1 cellular context compared by ENCODE assay signal in genomic region chr2:197499594-197500502, GRCh38.
TF ChIP-seq lines count a peak whose summit lies in the region.

Gene HSPD1, minus strand, starts transcription at chr2:197499840. Its CDS starts 992 bp downstream, at chr2:197498848.
Gene HSPE1, plus strand, starts transcription at chr2:197500379. Its CDS starts 58 bp downstream, at chr2:197500437.

TF ChIP-seq in K562, 482 proteins besides CTCF, POLR2A, EP300 and RAD21 (continued from another document and continues in another):
- TF ChIP-seq ATF1 (CRISPR knock-in tag; IDR thresholded peaks at IDR 0.05): no peak
- TF ChIP-seq ATF1 (tag; IDR thresholded peaks at IDR 0.05): peak; percentile 98
- TF ChIP-seq ARID1B (IDR thresholded peaks at IDR 0.05): no peak
- peak; percentile 95 for TF ChIP-seq ZBTB1 (CRISPR knock-in tag; IDR thresholded peaks at IDR 0.05; ENCODE audit: borderline replicate concordance, low read depth)
- TF ChIP-seq ZC3H8 (IDR thresholded peaks at IDR 0.05): no peak
- peak; percentile 85 for TF ChIP-seq TFAP4 (CRISPR knock-in tag; IDR thresholded peaks at IDR 0.05; ENCODE audit: borderline replicate concordance)
- peak; percentile 42; the same call in 1 of the 2 replicates for TF ChIP-seq CHAMP1 (IDR thresholded peaks at IDR 0.05)
- no peak for TF ChIP-seq ZFPM2 (CRISPR knock-in tag; IDR thresholded peaks at IDR 0.05)
- TF ChIP-seq ETV1 (tag; conservative IDR thresholded peaks at IDR 0.05; ENCODE audit: low read depth): peak; percentile 88
- no peak for TF ChIP-seq PREB (CRISPR knock-in tag; IDR thresholded peaks at IDR 0.05)
- TF ChIP-seq ZNF449 (CRISPR knock-in tag; IDR thresholded peaks at IDR 0.05): no peak
- TF ChIP-seq NCOA4 (IDR thresholded peaks at IDR 0.05; ENCODE audit: partially characterized antibody): no peak
- no peak for TF ChIP-seq ZNF507 (tag; conservative IDR thresholded peaks at IDR 0.05)
- TF ChIP-seq ZNF592 (IDR thresholded peaks at IDR 0.05): 0 out of 2 replicates have a peak, but pooled peaks have one; percentile 41
- peak; percentile 19; the same call in 1 of the 2 replicates for TF ChIP-seq FOXP1 (CRISPR knock-in tag; IDR thresholded peaks at IDR 0.05)
- no peak for TF ChIP-seq PYGO2 (tag; IDR thresholded peaks at IDR 0.05)
- peak; percentile 20; the same call in 1 of the 2 replicates for TF ChIP-seq NR3C1 (CRISPR knock-in tag; IDR thresholded peaks at IDR 0.05)
- TF ChIP-seq TCF3 (CRISPR knock-in tag; IDR thresholded peaks at IDR 0.05): 0 out of 2 replicates have a peak, but pooled peaks have one; percentile 11
- TF ChIP-seq TEAD1 (CRISPR knock-in tag; IDR thresholded peaks at IDR 0.05): peak in 1 of 2 experiments; percentile 84; a peak in 2 of 4 replicates
- TF ChIP-seq HDAC3 (IDR thresholded peaks at IDR 0.05; ENCODE audit: borderline replicate concordance, partially characterized antibody): peak; percentile 12
- no peak for TF ChIP-seq SRSF7 (optimal IDR thresholded peaks at IDR 0.05; ENCODE audit: low read depth, low read length)
- TF ChIP-seq DIDO1 (tag; IDR thresholded peaks at IDR 0.05; ENCODE audit: low read depth): peak; percentile 26; the same call in 1 of the 2 replicates
- no peak for TF ChIP-seq FOXA1 (IDR thresholded peaks at IDR 0.05; ENCODE audit: borderline replicate concordance)
- TF ChIP-seq XRCC4 (IDR thresholded peaks at IDR 0.05; ENCODE audit: extremely low read depth, insufficient read depth, insufficient read length): no peak
- TF ChIP-seq DPF2 (IDR thresholded peaks at IDR 0.05): peak; percentile 61; the same call in 1 of the 2 replicates
- no peak for TF ChIP-seq ZNF384 (IDR thresholded peaks at IDR 0.05; ENCODE audit: low read depth, low read length)
- peak; percentile 88 for TF ChIP-seq ZBTB40 (IDR thresholded peaks at IDR 0.05)
- no peak for TF ChIP-seq ZBTB40 (CRISPR knock-in tag; IDR thresholded peaks at IDR 0.05)
- TF ChIP-seq ZNF263 (CRISPR knock-in tag; IDR thresholded peaks at IDR 0.05; ENCODE audit: borderline replicate concordance): peak; percentile 61
- peak; percentile 95 for TF ChIP-seq VEZF1 (CRISPR knock-in tag; IDR thresholded peaks at IDR 0.05)
- peak; percentile 92 for TF ChIP-seq ZBTB7A (IDR thresholded peaks at IDR 0.05; ENCODE audit: borderline replicate concordance, control insufficient read depth, low read depth, low read length)
- peak; percentile 94 for TF ChIP-seq YBX1 (IDR thresholded peaks at IDR 0.05)
- peak; percentile 75 for TF ChIP-seq POLR2B (IDR thresholded peaks at IDR 0.05; ENCODE audit: low read depth, partially characterized antibody)
- peak; percentile 81 for TF ChIP-seq TAF9B (IDR thresholded peaks at IDR 0.05; ENCODE audit: partially characterized antibody)
- TF ChIP-seq MCM3 (IDR thresholded peaks at IDR 0.05): no peak
- TF ChIP-seq MEF2A (IDR thresholded peaks at IDR 0.05; ENCODE audit: control insufficient read depth, low read depth, low read length): no peak
- TF ChIP-seq EHMT2 (IDR thresholded peaks at IDR 0.05): no peak
- peak; percentile 51; the same call in 1 of the 2 replicates for TF ChIP-seq PML (IDR thresholded peaks at IDR 0.05; ENCODE audit: low read length)
- TF ChIP-seq ZNF766 (CRISPR knock-in tag; conservative IDR thresholded peaks at IDR 0.05): peak; percentile 61; the same call in 1 of the 2 replicates
